8 cellular contexts compared by ENCODE assay signal in the genomic region with DNA sequence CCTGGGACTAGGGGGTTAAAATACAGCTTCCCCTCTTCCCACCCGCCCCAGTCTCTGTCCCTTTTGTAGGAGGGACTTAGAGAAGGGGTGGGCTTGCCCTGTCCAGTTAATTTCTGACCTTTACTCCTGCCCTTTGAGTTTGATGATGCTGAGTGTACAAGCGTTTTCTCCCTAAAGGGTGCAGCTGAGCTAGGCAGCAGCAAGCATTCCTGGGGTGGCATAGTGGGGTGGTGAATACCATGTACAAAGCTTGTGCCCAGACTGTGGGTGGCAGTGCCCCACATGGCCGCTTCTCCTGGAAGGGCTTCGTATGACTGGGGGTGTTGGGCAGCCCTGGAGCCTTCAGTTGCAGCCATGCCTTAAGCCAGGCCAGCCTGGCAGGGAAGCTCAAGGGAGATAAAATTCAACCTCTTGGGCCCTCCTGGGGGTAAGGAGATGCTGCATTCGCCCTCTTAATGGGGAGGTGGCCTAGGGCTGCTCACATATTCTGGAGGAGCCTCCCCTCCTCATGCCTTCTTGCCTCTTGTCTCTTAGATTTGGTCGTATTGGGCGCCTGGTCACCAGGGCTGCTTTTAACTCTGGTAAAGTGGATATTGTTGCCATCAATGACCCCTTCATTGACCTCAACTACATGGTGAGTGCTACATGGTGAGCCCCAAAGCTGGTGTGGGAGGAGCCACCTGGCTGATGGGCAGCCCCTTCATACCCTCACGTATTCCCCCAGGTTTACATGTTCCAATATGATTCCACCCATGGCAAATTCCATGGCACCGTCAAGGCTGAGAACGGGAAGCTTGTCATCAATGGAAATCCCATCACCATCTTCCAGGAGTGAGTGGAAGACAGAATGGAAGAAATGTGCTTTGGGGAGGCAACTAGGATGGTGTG.
DNase-seq lines count a peak whose midpoint lies in the region; ATAC-seq lines count a peak whose summit lies in the region.

No MANE protein-coding gene starts in this region.

- H3K4me3 ChIP-seq in iPS-18a (ENCODE audit: low read length) (peak overlapping the region; percentile 99), stomach smooth muscle (ENCODE audit: low read length in 2 of 2) (peak overlapping the region; percentile 71 to 92)

- H3K4me1 ChIP-seq in iPS-18a (ENCODE audit: control insufficient read depth, low read depth, low read length) (peaks cover 30% of the 10 kb centered on the region), stomach smooth muscle (ENCODE audit: control insufficient read depth, insufficient read depth, low read length) (peaks cover 74% of the 10 kb centered on the region)

- H3K27ac ChIP-seq in iPS-18a (ENCODE audit: low read length) (peak overlapping the region; percentile 96), stomach smooth muscle (ENCODE audit: low read length) (peak overlapping the region; percentile 93)

- peaks cover 70% of the 10 kb centered on the region for H3K36me3 Mint-ChIP-seq in T-helper 2 cell treated with Interferon-gamma antibody and Interleukin-4, amounts not matched to agents 5 μg/mL and 100 μg/mL, for 36 hours (ENCODE audit: low read depth)

- H3K9me3 ChIP-seq in iPS-18a (ENCODE audit: control insufficient read depth, low read depth, low read length) (no peaks in the 10 kb centered on the region), stomach smooth muscle (ENCODE audit: control insufficient read depth in 2 of 2, low read length in 2 of 2) (no peaks in the 10 kb centered on the region)

- DNase-seq in T-helper 2 cell treated with Interferon-gamma antibody and Interleukin-4, amounts not matched to agents 5 μg/mL and 100 μg/mL, for 36 hours (ENCODE audit: low spot score): no peak
- DNase-seq in T-helper 2 cell: no peak
- peak; percentile 39 to 45 for DNase-seq in activated T-cell treated with anti-CD3 and anti-CD28 coated beads, Interleukin-2, amount 50 U/mL, for 48 hours
- no peak for DNase-seq in AG20443 (ENCODE audit: low spot score)

- H3K9ac ChIP-seq in iPS-18a (ENCODE audit: low read length) (peak overlapping the region; percentile 99), stomach smooth muscle (ENCODE audit: low read length in 2 of 2) (peak overlapping the region; percentile 91 to 93)

- H3K27me3 Mint-ChIP-seq in T-helper 2 cell treated with Interferon-gamma antibody and Interleukin-4, amounts not matched to agents 5 μg/mL and 100 μg/mL, for 36 hours (ENCODE audit: low read depth): no peaks in the 10 kb centered on the region

- ATAC-seq in HG03565 (IDR thresholded peaks at IDR 0.05; ENCODE audit: unreplicated experiment) (no peak), HG02885 (IDR thresholded peaks at IDR 0.05; ENCODE audit: poor library complexity, unreplicated experiment) (no peak)

- peak overlapping the region; percentile 100 for H3K27ac Mint-ChIP-seq in T-helper 2 cell treated with Interferon-gamma antibody and Interleukin-4, amounts not matched to agents 5 μg/mL and 100 μg/mL, for 36 hours

- H3K4me3 Mint-ChIP-seq in T-helper 2 cell treated with Interferon-gamma antibody and Interleukin-4, amounts not matched to agents 5 μg/mL and 100 μg/mL, for 36 hours: peak overlapping the region; percentile 99

- H3K27me3 ChIP-seq in iPS-18a (ENCODE audit: control insufficient read depth, insufficient read depth, low read length) (no peaks in the 10 kb centered on the region), stomach smooth muscle (ENCODE audit: control insufficient read depth in 1 of 2, insufficient read depth in 2 of 2, low read length in 2 of 2) (no peaks in the 10 kb centered on the region)

- no peaks in the 10 kb centered on the region for H3K9me3 Mint-ChIP-seq in T-helper 2 cell treated with Interferon-gamma antibody and Interleukin-4, amounts not matched to agents 5 μg/mL and 100 μg/mL, for 36 hours

- H3K36me3 ChIP-seq in iPS-18a (ENCODE audit: control insufficient read depth, low read depth, low read length): peaks cover 45% of the 10 kb centered on the region
- H3K36me3 ChIP-seq in stomach smooth muscle (ENCODE audit: control insufficient read depth in 2 of 2, insufficient read depth in 2 of 2, low read length in 2 of 2): peaks cover 32 to 35% of the 10 kb centered on the region in 2 donors

- peaks cover 54% of the 10 kb centered on the region for H3K4me1 Mint-ChIP-seq in T-helper 2 cell treated with Interferon-gamma antibody and Interleukin-4, amounts not matched to agents 5 μg/mL and 100 μg/mL, for 36 hours (ENCODE audit: low read depth)

Comparison
In these comparisons a context has a peak if more than half of its experiments do, and no peak if none do; other contexts are left out.
1. DNase-seq: peak in activated T-cell treated with anti-CD3 and anti-CD28 coated beads, Interleukin-2, amount 50 U/mL, for 48 hours (2 of 2); none in T-helper 2 cell treated with Interferon-gamma antibody and Interleukin-4, amounts not matched to agents 5 μg/mL and 100 μg/mL, for 36 hours (single experiment), T-helper 2 cell (0 of 5) and AG20443 (single experiment).